1 cellular context compared by ENCODE assay signal in the genomic region with DNA sequence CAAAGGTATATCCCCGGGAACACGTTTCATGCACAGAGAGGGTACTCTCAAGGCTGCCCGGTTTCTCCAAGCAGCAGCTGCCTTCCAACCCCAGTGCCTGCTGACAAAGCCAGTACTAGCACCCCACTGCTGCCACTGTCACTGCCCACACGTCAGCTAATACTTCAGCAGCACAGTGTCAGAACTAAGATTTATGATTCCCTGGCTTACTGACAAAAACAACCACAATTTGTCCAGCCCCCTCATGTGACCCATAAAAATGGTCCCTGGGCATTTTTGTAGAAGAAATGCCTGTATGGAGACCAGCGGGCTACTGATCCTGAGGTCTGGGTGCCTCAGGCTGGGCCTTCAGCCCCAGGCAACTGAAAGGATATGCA.
TF ChIP-seq lines count a peak whose summit lies in the region.

No MANE protein-coding gene starts in this region.

TF ChIP-seq in HEK293, 187 proteins besides CTCF, POLR2A, EP300 and RAD21 (continued from another document):
- TF ChIP-seq, protein P1, sequence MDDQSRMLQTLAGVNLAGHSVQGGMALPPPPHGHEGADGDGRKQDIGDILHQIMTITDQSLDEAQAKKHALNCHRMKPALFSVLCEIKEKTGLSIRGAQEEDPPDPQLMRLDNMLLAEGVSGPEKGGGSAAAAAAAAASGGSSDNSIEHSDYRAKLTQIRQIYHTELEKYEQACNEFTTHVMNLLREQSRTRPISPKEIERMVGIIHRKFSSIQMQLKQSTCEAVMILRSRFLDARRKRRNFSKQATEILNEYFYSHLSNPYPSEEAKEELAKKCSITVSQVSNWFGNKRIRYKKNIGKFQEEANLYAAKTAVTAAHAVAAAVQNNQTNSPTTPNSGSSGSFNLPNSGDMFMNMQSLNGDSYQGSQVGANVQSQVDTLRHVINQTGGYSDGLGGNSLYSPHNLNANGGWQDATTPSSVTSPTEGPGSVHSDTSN (CRISPR knock-in tag; IDR thresholded peaks at IDR 0.05) = no peak
- TF ChIP-seq FEZF1 (tag by site-specific recombination; IDR thresholded peaks at IDR 0.05) (peak; percentile 45), ZNF629 (tag by site-specific recombination; IDR thresholded peaks at IDR 0.05) (peak; percentile 47; the same call in 1 of the 2 replicates), ZNF2 (tag by site-specific recombination; IDR thresholded peaks at IDR 0.05) (peak; percentile 46; the same call in 1 of the 2 replicates), OSR2 (tag by site-specific recombination; IDR thresholded peaks at IDR 0.05) (peak; percentile 91), ZNF24 (tag by site-specific recombination; IDR thresholded peaks at IDR 0.05) (0 out of 2 replicates have a peak, but pooled peaks have one; percentile 41), ZBTB17 (tag by site-specific recombination; IDR thresholded peaks at IDR 0.05) (peak; percentile 32; the same call in 1 of the 2 replicates), EGR2 (tag by site-specific recombination; IDR thresholded peaks at IDR 0.05; ENCODE audit: low read depth) (0 out of 2 replicates have a peak, but pooled peaks have one; percentile 39), ZIC2 (tag by site-specific recombination; IDR thresholded peaks at IDR 0.05) (peak; percentile 89), ZSCAN30 (tag by site-specific recombination; IDR thresholded peaks at IDR 0.05) (peak; percentile 67; the same call in 1 of the 2 replicates), SP2 (tag by site-specific recombination; IDR thresholded peaks at IDR 0.05) (peak; percentile 12; the same call in 1 of the 2 replicates), ZNF660 (tag by site-specific recombination; IDR thresholded peaks at IDR 0.05) (0 out of 2 replicates have a peak, but pooled peaks have one; percentile 40), ZNF561 (tag by site-specific recombination; IDR thresholded peaks at IDR 0.05; ENCODE audit: borderline replicate concordance) (peak; percentile 35; the same call in 1 of the 2 replicates), ZNF624 (tag by site-specific recombination; IDR thresholded peaks at IDR 0.05) (no peak), SP7 (tag by site-specific recombination; IDR thresholded peaks at IDR 0.05) (peak; percentile 58), ZNF138 (tag by site-specific recombination; IDR thresholded peaks at IDR 0.05; ENCODE audit: borderline replicate concordance) (no peak), ZNF202 (tag by site-specific recombination; IDR thresholded peaks at IDR 0.05; ENCODE audit: borderline replicate concordance) (no peak), YY2 (tag by site-specific recombination; IDR thresholded peaks at IDR 0.05) (no peak), ZNF670 (tag by site-specific recombination; IDR thresholded peaks at IDR 0.05; ENCODE audit: low read depth) (no peak)
- TF ChIP-seq, protein P2, sequence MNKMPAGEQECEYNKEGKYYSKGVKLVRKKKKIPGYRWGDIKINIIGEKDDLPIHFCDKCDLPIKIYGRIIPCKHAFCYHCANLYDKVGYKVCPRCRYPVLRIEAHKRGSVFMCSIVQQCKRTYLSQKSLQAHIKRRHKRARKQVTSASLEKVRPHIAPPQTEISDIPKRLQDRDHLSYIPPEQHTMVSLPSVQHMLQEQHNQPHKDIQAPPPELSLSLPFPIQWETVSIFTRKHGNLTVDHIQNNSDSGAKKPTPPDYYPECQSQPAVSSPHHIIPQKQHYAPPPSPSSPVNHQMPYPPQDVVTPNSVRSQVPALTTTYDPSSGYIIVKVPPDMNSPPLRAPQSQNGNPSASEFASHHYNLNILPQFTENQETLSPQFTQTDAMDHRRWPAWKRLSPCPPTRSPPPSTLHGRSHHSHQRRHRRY (tag by site-specific recombination; IDR thresholded peaks at IDR 0.05) = no peak
- TF ChIP-seq, protein P3, sequence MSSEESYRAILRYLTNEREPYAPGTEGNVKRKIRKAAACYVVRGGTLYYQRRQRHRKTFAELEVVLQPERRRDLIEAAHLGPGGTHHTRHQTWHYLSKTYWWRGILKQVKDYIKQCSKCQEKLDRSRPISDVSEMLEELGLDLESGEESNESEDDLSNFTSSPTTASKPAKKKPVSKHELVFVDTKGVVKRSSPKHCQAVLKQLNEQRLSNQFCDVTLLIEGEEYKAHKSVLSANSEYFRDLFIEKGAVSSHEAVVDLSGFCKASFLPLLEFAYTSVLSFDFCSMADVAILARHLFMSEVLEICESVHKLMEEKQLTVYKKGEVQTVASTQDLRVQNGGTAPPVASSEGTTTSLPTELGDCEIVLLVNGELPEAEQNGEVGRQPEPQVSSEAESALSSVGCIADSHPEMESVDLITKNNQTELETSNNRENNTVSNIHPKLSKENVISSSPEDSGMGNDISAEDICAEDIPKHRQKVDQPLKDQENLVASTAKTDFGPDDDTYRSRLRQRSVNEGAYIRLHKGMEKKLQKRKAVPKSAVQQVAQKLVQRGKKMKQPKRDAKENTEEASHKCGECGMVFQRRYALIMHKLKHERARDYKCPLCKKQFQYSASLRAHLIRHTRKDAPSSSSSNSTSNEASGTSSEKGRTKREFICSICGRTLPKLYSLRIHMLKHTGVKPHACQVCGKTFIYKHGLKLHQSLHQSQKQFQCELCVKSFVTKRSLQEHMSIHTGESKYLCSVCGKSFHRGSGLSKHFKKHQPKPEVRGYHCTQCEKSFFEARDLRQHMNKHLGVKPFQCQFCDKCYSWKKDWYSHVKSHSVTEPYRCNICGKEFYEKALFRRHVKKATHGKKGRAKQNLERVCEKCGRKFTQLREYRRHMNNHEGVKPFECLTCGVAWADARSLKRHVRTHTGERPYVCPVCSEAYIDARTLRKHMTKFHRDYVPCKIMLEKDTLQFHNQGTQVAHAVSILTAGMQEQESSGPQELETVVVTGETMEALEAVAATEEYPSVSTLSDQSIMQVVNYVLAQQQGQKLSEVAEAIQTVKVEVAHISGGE (tag by site-specific recombination; conservative IDR thresholded peaks at IDR 0.05; ENCODE audit: low read depth) = no peak
- TF ChIP-seq, protein P4, sequence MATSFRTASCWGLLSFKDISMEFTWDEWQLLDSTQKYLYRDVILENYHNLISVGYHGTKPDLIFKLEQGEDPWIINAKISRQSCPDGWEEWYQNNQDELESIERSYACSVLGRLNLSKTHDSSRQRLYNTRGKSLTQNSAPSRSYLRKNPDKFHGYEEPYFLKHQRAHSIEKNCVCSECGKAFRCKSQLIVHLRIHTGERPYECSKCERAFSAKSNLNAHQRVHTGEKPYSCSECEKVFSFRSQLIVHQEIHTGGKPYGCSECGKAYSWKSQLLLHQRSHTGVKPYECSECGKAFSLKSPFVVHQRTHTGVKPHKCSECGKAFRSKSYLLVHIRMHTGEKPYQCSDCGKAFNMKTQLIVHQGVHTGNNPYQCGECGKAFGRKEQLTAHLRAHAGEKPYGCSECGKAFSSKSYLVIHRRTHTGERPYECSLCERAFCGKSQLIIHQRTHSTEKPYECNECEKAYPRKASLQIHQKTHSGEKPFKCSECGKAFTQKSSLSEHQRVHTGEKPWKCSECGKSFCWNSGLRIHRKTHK (tag by site-specific recombination; IDR thresholded peaks at IDR 0.05) = no peak
- TF ChIP-seq, protein P5, sequence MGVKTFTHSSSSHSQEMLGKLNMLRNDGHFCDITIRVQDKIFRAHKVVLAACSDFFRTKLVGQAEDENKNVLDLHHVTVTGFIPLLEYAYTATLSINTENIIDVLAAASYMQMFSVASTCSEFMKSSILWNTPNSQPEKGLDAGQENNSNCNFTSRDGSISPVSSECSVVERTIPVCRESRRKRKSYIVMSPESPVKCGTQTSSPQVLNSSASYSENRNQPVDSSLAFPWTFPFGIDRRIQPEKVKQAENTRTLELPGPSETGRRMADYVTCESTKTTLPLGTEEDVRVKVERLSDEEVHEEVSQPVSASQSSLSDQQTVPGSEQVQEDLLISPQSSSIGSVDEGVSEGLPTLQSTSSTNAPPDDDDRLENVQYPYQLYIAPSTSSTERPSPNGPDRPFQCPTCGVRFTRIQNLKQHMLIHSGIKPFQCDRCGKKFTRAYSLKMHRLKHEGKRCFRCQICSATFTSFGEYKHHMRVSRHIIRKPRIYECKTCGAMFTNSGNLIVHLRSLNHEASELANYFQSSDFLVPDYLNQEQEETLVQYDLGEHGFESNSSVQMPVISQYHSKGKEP (tag by site-specific recombination; IDR thresholded peaks at IDR 0.05) = peak; percentile 13; the same call in 1 of the 2 replicates
- TF ChIP-seq, protein P6, sequence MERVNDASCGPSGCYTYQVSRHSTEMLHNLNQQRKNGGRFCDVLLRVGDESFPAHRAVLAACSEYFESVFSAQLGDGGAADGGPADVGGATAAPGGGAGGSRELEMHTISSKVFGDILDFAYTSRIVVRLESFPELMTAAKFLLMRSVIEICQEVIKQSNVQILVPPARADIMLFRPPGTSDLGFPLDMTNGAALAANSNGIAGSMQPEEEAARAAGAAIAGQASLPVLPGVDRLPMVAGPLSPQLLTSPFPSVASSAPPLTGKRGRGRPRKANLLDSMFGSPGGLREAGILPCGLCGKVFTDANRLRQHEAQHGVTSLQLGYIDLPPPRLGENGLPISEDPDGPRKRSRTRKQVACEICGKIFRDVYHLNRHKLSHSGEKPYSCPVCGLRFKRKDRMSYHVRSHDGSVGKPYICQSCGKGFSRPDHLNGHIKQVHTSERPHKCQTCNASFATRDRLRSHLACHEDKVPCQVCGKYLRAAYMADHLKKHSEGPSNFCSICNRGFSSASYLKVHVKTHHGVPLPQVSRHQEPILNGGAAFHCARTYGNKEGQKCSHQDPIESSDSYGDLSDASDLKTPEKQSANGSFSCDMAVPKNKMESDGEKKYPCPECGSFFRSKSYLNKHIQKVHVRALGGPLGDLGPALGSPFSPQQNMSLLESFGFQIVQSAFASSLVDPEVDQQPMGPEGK (tag by site-specific recombination; IDR thresholded peaks at IDR 0.05) = 0 out of 2 replicates have a peak, but pooled peaks have one; percentile 39
- TF ChIP-seq, protein P7, sequence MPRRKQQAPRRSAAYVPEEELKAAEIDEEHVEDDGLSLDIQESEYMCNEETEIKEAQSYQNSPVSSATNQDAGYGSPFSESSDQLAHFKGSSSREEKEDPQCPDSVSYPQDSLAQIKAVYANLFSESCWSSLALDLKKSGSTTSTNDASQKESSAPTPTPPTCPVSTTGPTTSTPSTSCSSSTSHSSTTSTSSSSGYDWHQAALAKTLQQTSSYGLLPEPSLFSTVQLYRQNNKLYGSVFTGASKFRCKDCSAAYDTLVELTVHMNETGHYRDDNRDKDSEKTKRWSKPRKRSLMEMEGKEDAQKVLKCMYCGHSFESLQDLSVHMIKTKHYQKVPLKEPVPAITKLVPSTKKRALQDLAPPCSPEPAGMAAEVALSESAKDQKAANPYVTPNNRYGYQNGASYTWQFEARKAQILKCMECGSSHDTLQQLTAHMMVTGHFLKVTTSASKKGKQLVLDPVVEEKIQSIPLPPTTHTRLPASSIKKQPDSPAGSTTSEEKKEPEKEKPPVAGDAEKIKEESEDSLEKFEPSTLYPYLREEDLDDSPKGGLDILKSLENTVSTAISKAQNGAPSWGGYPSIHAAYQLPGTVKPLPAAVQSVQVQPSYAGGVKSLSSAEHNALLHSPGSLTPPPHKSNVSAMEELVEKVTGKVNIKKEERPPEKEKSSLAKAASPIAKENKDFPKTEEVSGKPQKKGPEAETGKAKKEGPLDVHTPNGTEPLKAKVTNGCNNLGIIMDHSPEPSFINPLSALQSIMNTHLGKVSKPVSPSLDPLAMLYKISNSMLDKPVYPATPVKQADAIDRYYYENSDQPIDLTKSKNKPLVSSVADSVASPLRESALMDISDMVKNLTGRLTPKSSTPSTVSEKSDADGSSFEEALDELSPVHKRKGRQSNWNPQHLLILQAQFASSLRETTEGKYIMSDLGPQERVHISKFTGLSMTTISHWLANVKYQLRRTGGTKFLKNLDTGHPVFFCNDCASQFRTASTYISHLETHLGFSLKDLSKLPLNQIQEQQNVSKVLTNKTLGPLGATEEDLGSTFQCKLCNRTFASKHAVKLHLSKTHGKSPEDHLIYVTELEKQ (tag by site-specific recombination; IDR thresholded peaks at IDR 0.05; ENCODE audit: borderline replicate concordance) = peak; percentile 53; the same call in 1 of the 2 replicates
TF ChIP-seq in HEK293: peak in this region for 24.
